In the genomic region with DNA sequence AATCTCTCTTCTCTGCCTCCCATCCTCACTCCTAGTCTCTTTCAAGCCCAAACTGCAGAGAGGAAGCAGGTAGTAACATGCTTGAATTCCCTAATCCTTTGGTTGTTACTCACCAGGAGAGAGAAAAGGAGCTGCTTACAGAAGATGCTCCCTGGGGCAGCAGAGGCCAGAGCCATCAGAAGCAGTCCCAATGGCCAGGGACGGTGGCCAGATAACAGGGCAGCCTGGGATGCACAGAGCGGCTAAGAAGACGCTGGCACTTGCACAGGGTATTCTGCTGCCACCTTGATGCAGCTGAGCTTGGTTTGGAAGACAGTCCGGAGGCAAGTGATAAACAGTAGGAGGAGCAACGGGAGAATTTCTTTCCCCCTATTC, we compare ENCODE assay signal across 1 cellular context.
TF ChIP-seq lines count a peak whose summit lies in the region.

No MANE protein-coding gene starts in this region.

TF ChIP-seq in HCT116, 20 proteins besides CTCF, POLR2A, EP300 and RAD21 (continued from another document):
- TF ChIP-seq, protein P1, sequence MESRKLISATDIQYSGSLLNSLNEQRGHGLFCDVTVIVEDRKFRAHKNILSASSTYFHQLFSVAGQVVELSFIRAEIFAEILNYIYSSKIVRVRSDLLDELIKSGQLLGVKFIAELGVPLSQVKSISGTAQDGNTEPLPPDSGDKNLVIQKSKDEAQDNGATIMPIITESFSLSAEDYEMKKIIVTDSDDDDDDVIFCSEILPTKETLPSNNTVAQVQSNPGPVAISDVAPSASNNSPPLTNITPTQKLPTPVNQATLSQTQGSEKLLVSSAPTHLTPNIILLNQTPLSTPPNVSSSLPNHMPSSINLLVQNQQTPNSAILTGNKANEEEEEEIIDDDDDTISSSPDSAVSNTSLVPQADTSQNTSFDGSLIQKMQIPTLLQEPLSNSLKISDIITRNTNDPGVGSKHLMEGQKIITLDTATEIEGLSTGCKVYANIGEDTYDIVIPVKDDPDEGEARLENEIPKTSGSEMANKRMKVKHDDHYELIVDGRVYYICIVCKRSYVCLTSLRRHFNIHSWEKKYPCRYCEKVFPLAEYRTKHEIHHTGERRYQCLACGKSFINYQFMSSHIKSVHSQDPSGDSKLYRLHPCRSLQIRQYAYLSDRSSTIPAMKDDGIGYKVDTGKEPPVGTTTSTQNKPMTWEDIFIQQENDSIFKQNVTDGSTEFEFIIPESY (IDR thresholded peaks at IDR 0.05; ENCODE audit: extremely low read depth, insufficient replicate concordance, low read length) = no peak
- no peak for TF ChIP-seq FOSL1 (IDR thresholded peaks at IDR 0.05; ENCODE audit: low read depth)
- no peak for TF ChIP-seq ZFX (IDR thresholded peaks at IDR 0.05)
- no peak for TF ChIP-seq SP1 (IDR thresholded peaks at IDR 0.05; ENCODE audit: low read depth)
- TF ChIP-seq SRF (IDR thresholded peaks at IDR 0.05; ENCODE audit: low read depth) = no peak
- TF ChIP-seq EGR1 (IDR thresholded peaks at IDR 0.05; ENCODE audit: low read depth) = no peak
- no peak for TF ChIP-seq SIN3A (IDR thresholded peaks at IDR 0.05; ENCODE audit: low read depth)
- TF ChIP-seq, protein P2, sequence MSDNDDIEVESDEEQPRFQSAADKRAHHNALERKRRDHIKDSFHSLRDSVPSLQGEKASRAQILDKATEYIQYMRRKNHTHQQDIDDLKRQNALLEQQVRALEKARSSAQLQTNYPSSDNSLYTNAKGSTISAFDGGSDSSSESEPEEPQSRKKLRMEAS (IDR thresholded peaks at IDR 0.05) = no peak
- TF ChIP-seq CEBPB (IDR thresholded peaks at IDR 0.05; ENCODE audit: low read depth) = no peak
- TF ChIP-seq POLR2AphosphoS5 (IDR thresholded peaks at IDR 0.05; ENCODE audit: low read depth, low read length) = no peak
- TF ChIP-seq EZH2 (IDR thresholded peaks at IDR 0.05) = no peak
- TF ChIP-seq EZH2phosphoT487 (IDR thresholded peaks at IDR 0.05; ENCODE audit: borderline replicate concordance) = no peak
- no peak for TF ChIP-seq CBX3 (IDR thresholded peaks at IDR 0.05; ENCODE audit: low read depth)
- no peak for TF ChIP-seq ZNF274 (IDR thresholded peaks at IDR 0.05; ENCODE audit: low read depth, low read length)
- TF ChIP-seq, protein P3, sequence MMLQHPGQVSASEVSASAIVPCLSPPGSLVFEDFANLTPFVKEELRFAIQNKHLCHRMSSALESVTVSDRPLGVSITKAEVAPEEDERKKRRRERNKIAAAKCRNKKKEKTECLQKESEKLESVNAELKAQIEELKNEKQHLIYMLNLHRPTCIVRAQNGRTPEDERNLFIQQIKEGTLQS (IDR thresholded peaks at IDR 0.05) = no peak
- TF ChIP-seq JUND (IDR thresholded peaks at IDR 0.05) = no peak
- TF ChIP-seq TCF7L2 (IDR thresholded peaks at IDR 0.05; ENCODE audit: borderline replicate concordance, extremely low read depth, insufficient read depth, insufficient read length) = no peak
